Comparison of ENCODE assay signal across 19 cellular contexts in the genomic region with DNA sequence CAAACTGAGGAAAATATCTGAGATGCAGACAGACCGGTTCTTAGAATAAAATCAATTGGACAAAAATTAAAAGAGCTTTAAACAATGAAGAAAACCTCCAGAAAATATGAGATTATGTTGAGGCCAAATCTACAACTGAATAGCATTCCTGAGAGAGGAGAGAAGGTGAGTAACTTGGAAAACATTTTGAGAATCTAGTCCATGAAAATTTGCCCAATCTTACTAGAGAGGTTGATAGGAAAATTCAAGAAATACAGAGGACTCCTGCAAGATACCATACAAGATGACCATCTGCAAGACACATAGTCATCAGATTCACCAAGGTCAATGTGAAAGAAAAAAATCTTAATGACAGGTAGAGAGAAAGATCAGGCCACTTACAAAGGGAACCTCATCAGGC.
DNase-seq lines count a peak whose midpoint lies in the region; FAIRE-seq and TF ChIP-seq lines count a peak whose summit lies in the region.
"Had no signal": no experiment of that assay in that cellular context is flagged by ENCODE, and none has a peak within 500 bp of the region (broad histone marks: within the 10 kb centered on the region; RNA-seq: fewer than 3 reads in every experiment).

No MANE protein-coding gene starts in this region.

- no peaks in the 10 kb centered on the region for H3K27me3 ChIP-seq in OCI-LY1 (ENCODE audit: insufficient read depth, low read length)
- H3K27me3 ChIP-seq in astrocyte (ENCODE audit: insufficient read depth, low read length), result no peaks in the 10 kb centered on the region

- H3K4me2 ChIP-seq in OCI-LY1 (ENCODE audit: low read length) (no peak overlapping the region), astrocyte (ENCODE audit: low read length) (no peak overlapping the region)
- H3K4me2 ChIP-seq: A549, GM23338 had no signal

- no peaks in the 10 kb centered on the region for H3K9me2 ChIP-seq in OCI-LY1 (ENCODE audit: low read depth, low read length)

- H3K4me3 ChIP-seq in OCI-LY1 (ENCODE audit: low read depth, low read length, poor library complexity, severe bottlenecking), result no peak overlapping the region
- H3K4me3 ChIP-seq in astrocyte (ENCODE audit: insufficient read depth, low read depth, low read length), result no peak overlapping the region
- no peak overlapping the region for H3K4me3 ChIP-seq in choroid plexus epithelial cell (ENCODE audit: low read depth, low read length)
- H3K4me3 ChIP-seq: A549, GM23338 had no signal

- peak; percentile 29 for DNase-seq in astrocyte (ENCODE audit: low read depth)
- DNase-seq in choroid plexus epithelial cell (ENCODE audit: low read depth), result peak; percentile 23
- DNase-seq in iris pigment epithelial cell (ENCODE audit: low read depth), result peak; percentile 7
- DNase-seq in activated CD4-positive, alpha-beta memory T cell treated with anti-CD3 and anti-CD28 coated beads for 36 hours, result no peak
- no peak for DNase-seq in stimulated activated naive CD4-positive, alpha-beta T cell (lab: John Stamatoyannopoulos, UW)
- no peak for DNase-seq in A172 (ENCODE audit: low spot score)
- DNase-seq: CD8-positive, alpha-beta T cell; COR-L47; DMS153; DMS79 treated with DMSO at 0.1 percent for 48 hours; EL; H9 had no signal

- H3K4me1 ChIP-seq in OCI-LY1 (ENCODE audit: insufficient read depth, low read length, severe bottlenecking) (no peaks in the 10 kb centered on the region), astrocyte (ENCODE audit: insufficient read depth, low read length) (no peaks in the 10 kb centered on the region)
- H3K4me1 ChIP-seq: A549 had no signal

- H3K9me3 Mint-ChIP-seq in astrocyte (ENCODE audit: unreplicated experiment), result peaks cover 3% of the 10 kb centered on the region
- H3K9me3 Mint-ChIP-seq in activated CD4-positive, alpha-beta memory T cell treated with anti-CD3 and anti-CD28 coated beads for 36 hours, result peaks cover 17% of the 10 kb centered on the region

- H2AFZ ChIP-seq in OCI-LY1 (ENCODE audit: low read length), result peak overlapping the region; percentile 91
- H2AFZ ChIP-seq in astrocyte (ENCODE audit: low read depth, low read length), result no peak overlapping the region
- H2AFZ ChIP-seq: GM23338 had no signal

- FAIRE-seq in astrocyte (lab: Jason Lieb, UNC), result no peak
- FAIRE-seq: A549, D721Med, G401.6, GM12891 had no signal

- H3F3A ChIP-seq in OCI-LY1 (ENCODE audit: insufficient read depth, low read length), result no peaks in the 10 kb centered on the region

- TF ChIP-seq CTCF in OCI-LY1 (IDR thresholded peaks at IDR 0.05; ENCODE audit: low read length), result no peak
- no peak for TF ChIP-seq CTCF in astrocyte (IDR thresholded peaks at IDR 0.05; ENCODE audit: insufficient read depth, low read depth, low read length)
- TF ChIP-seq CTCF in choroid plexus epithelial cell (conservative IDR thresholded peaks at IDR 0.05; ENCODE audit: low read depth, low read length), result no peak

- H3K4me3 Mint-ChIP-seq in astrocyte (ENCODE audit: unreplicated experiment), result no peak overlapping the region
- H3K4me3 Mint-ChIP-seq in activated CD4-positive, alpha-beta memory T cell treated with anti-CD3 and anti-CD28 coated beads for 36 hours, result no peak overlapping the region
- H3K4me3 Mint-ChIP-seq: CD14-positive monocyte; CD8-positive, alpha-beta T cell; GM23338; H9 had no signal

- CTCF ChIA-PET in activated CD4-positive, alpha-beta memory T cell treated with anti-CD3 and anti-CD28 coated beads for 36 hours (lab: Charles Lee), result no interaction called here

- no peaks in the 10 kb centered on the region for H4K20me1 ChIP-seq in OCI-LY1 (ENCODE audit: insufficient read depth, low read length)
- H4K20me1 ChIP-seq in astrocyte (ENCODE audit: insufficient read depth, low read length), result no peaks in the 10 kb centered on the region

- H3K27me3 Mint-ChIP-seq in astrocyte (ENCODE audit: low read depth, unreplicated experiment), result no peaks in the 10 kb centered on the region
- H3K27me3 Mint-ChIP-seq in activated CD4-positive, alpha-beta memory T cell treated with anti-CD3 and anti-CD28 coated beads for 36 hours, result no peaks in the 10 kb centered on the region

- POLR2A ChIA-PET in activated CD4-positive, alpha-beta memory T cell treated with anti-CD3 and anti-CD28 coated beads for 36 hours (lab: Charles Lee), result no interaction called here

- H3K9me3 ChIP-seq in OCI-LY1 (ENCODE audit: low read length), result no peaks in the 10 kb centered on the region; the same call in 1 of the 2 replicates
- peaks cover 3% of the 10 kb centered on the region for H3K9me3 ChIP-seq in astrocyte (ENCODE audit: insufficient read depth, low read depth, low read length)
- H3K9me3 ChIP-seq: A549 had no signal

- H3K36me3 Mint-ChIP-seq in astrocyte (ENCODE audit: low read depth, unreplicated experiment), result no peaks in the 10 kb centered on the region
- H3K36me3 Mint-ChIP-seq in activated CD4-positive, alpha-beta memory T cell treated with anti-CD3 and anti-CD28 coated beads for 36 hours, result no peaks in the 10 kb centered on the region
- H3K36me3 Mint-ChIP-seq: CD14-positive monocyte; CD8-positive, alpha-beta T cell had no signal

- H3K27ac ChIP-seq in OCI-LY1 (ENCODE audit: low read depth, low read length, poor library complexity, severe bottlenecking), result no peak overlapping the region
- no peak overlapping the region for H3K27ac ChIP-seq in astrocyte (ENCODE audit: low read depth, low read length)
- H3K27ac ChIP-seq: A549 had no signal

- H3K27ac Mint-ChIP-seq in astrocyte (ENCODE audit: unreplicated experiment), result peak overlapping the region; percentile 89
- H3K27ac Mint-ChIP-seq in activated CD4-positive, alpha-beta memory T cell treated with anti-CD3 and anti-CD28 coated beads for 36 hours, result no peak overlapping the region
- H3K27ac Mint-ChIP-seq: CD14-positive monocyte; CD8-positive, alpha-beta T cell; GM23338; H9 had no signal

- no peaks in the 10 kb centered on the region for H3K36me3 ChIP-seq in OCI-LY1 (ENCODE audit: insufficient read depth, low read length)
- H3K36me3 ChIP-seq in astrocyte (ENCODE audit: insufficient read depth, low read length), result no peaks in the 10 kb centered on the region

- intact Hi-C loops in activated CD4-positive, alpha-beta memory T cell treated with anti-CD3 and anti-CD28 coated beads for 36 hours (cut with micrococcal nuclease), result no loop called here

- no peaks in the 10 kb centered on the region for H3K79me2 ChIP-seq in OCI-LY1 (ENCODE audit: insufficient read depth, low read length)
- no peaks in the 10 kb centered on the region for H3K79me2 ChIP-seq in astrocyte (ENCODE audit: insufficient read depth, low read length)

- no peak overlapping the region for H3K9ac ChIP-seq in OCI-LY1 (ENCODE audit: low read length)
- H3K9ac ChIP-seq in astrocyte (ENCODE audit: low read length), result no peak overlapping the region

- peaks cover 28% of the 10 kb centered on the region for H3K4me1 Mint-ChIP-seq in astrocyte (ENCODE audit: low read depth, unreplicated experiment)
- H3K4me1 Mint-ChIP-seq in activated CD4-positive, alpha-beta memory T cell treated with anti-CD3 and anti-CD28 coated beads for 36 hours (ENCODE audit: low read depth), result no peaks in the 10 kb centered on the region
- H3K4me1 Mint-ChIP-seq: CD14-positive monocyte, GM23338, H9 had no signal

Comparison
In these comparisons a context has a peak if more than half of its experiments do, and no peak if none do; other contexts are left out.
1. DNase-seq: peak in astrocyte (single experiment), choroid plexus epithelial cell (single experiment) and iris pigment epithelial cell (single experiment); none in activated CD4-positive, alpha-beta memory T cell treated with anti-CD3 and anti-CD28 coated beads for 36 hours (single experiment), stimulated activated naive CD4-positive, alpha-beta T cell (0 of 6) and A172 (single experiment).